In the genomic region with DNA sequence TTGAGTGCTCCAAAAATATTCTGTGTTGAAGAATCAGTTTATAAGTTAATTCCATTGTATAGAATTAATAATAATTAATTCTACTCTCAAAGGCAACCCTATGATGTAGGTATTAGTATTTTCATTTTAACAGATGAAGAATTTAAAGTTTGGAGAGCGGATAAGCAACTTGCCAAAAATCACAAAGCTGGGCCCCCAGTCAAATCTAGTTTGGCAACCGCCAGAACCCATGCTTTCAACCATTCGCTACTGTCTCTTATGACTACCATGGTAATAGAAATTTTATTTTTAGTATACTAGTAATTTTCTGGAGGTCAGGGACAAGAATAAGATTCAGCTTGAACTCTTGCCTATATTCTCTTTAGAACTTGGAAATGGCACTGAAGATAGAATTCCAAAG, we compare ENCODE assay signal across 17 cellular contexts.
DNase-seq lines count a peak whose midpoint lies in the region; TF ChIP-seq lines count a peak whose summit lies in the region.
"Had no signal": no experiment of that assay in that cellular context is flagged by ENCODE, and none has a peak within 500 bp of the region (broad histone marks: within the 10 kb centered on the region; RNA-seq: fewer than 3 reads in every experiment).

No MANE protein-coding gene starts in this region.

- H4K20me1 ChIP-seq in osteoblast (ENCODE audit: insufficient read depth, low read length): no peaks in the 10 kb centered on the region
- H4K20me1 ChIP-seq: BLaER1 treated with 17β-estradiol and CSF1 and Interleukin-3, amounts not matched to agents 10 nM and 100 nM had no signal

- H3K27me3 Mint-ChIP-seq in MCF 10A (ENCODE audit: insufficient read depth, unreplicated experiment): no peaks in the 10 kb centered on the region

- no peaks in the 10 kb centered on the region for H3K9me3 Mint-ChIP-seq in MCF 10A (ENCODE audit: unreplicated experiment)

- no peak overlapping the region for H2AFZ ChIP-seq in osteoblast (ENCODE audit: low read length)

- H3K27me3 ChIP-seq in breast epithelium: no peaks in the 10 kb centered on the region
- no peaks in the 10 kb centered on the region for H3K27me3 ChIP-seq in osteoblast (ENCODE audit: insufficient read depth, low read length)
- no peaks in the 10 kb centered on the region for H3K27me3 ChIP-seq in thyroid gland
- H3K27me3 ChIP-seq: BLaER1 treated with 17β-estradiol and CSF1 and Interleukin-3, amounts not matched to agents 10 nM and 100 nM; Peyer's patch had no signal

- WGBS in thyroid gland, 2 donors: 71 to 87% methylated on average over 3 of the region's 3 CpGs

- no peak for TF ChIP-seq POLR2A in breast epithelium (IDR thresholded peaks at IDR 0.05)
- no peak for TF ChIP-seq POLR2A in thyroid gland (IDR thresholded peaks at IDR 0.05)

- H3K9me3 ChIP-seq in breast epithelium: no peaks in the 10 kb centered on the region
- no peaks in the 10 kb centered on the region for H3K9me3 ChIP-seq in osteoblast (ENCODE audit: low read depth, low read length)
- no peaks in the 10 kb centered on the region for H3K9me3 ChIP-seq in thyroid gland
- H3K9me3 ChIP-seq: BLaER1 treated with 17β-estradiol and CSF1 and Interleukin-3, amounts not matched to agents 10 nM and 100 nM; Peyer's patch had no signal

- H3K36me3 Mint-ChIP-seq in MCF 10A (ENCODE audit: insufficient read depth, unreplicated experiment): peaks cover 11% of the 10 kb centered on the region

- TF ChIP-seq CTCF in MCF 10A (IDR thresholded peaks at IDR 0.05; ENCODE audit: unreplicated experiment): no peak
- TF ChIP-seq CTCF in breast epithelium (IDR thresholded peaks at IDR 0.05): no peak
- TF ChIP-seq CTCF in fibroblast of mammary gland (conservative IDR thresholded peaks at IDR 0.05; ENCODE audit: control insufficient read depth, insufficient read depth, low read depth, low read length): no peak
- no peak for TF ChIP-seq CTCF in osteoblast (IDR thresholded peaks at IDR 0.05; ENCODE audit: extremely low read depth, low read depth, low read length)
- no peak for TF ChIP-seq CTCF in thyroid gland (IDR thresholded peaks at IDR 0.05)

- peak overlapping the region; percentile 99 for H3K27ac Mint-ChIP-seq in MCF 10A (ENCODE audit: low read depth, unreplicated experiment)

- H3K4me1 Mint-ChIP-seq in MCF 10A (ENCODE audit: insufficient read depth, unreplicated experiment): peaks cover 50% of the 10 kb centered on the region

- H3K27ac ChIP-seq in breast epithelium (peak overlapping the region in 1 of 2 donors; percentile 20), osteoblast (ENCODE audit: low read depth, low read length) (peak overlapping the region; percentile 62), thyroid gland (peak overlapping the region; percentile 37 to 87 (median 51))
- H3K27ac ChIP-seq: 22Rv1; BLaER1 treated with 17β-estradiol and CSF1 and Interleukin-3, amounts not matched to agents 10 nM and 100 nM; KMS-11 had no signal

- H3K4me3 ChIP-seq in breast epithelium: no peak overlapping the region
- no peak overlapping the region for H3K4me3 ChIP-seq in fibroblast of mammary gland (ENCODE audit: control insufficient read depth, low read depth, low read length)
- H3K4me3 ChIP-seq in osteoblast (ENCODE audit: insufficient read depth, low read length): no peak overlapping the region
- no peak overlapping the region for H3K4me3 ChIP-seq in thyroid gland (replicated peaks in 1 of 3)
- H3K4me3 ChIP-seq: BLaER1 treated with 17β-estradiol and CSF1 and Interleukin-3, amounts not matched to agents 10 nM and 100 nM; Peyer's patch had no signal

- intact Hi-C loops in MCF 10A (cut with micrococcal nuclease) (no loop called here), breast epithelium (cut with DNase I; ENCODE audit: low total_unique reads) (no loop called here), thyroid gland (cut with DNase I) (no loop called here), head of caudate nucleus (cut with DNase I) (no loop called here), posterior vena cava (cut with DNase I) (loop anchor here in 1 of 2 donors (10.0 kb wide), 1 partner anchor 263 kb away; a partner anchor contains a TSS)

- BruUV-seq in MCF 10A (replicated peaks; lab: Mats Ljungman, UMichigan): TSS peak; percentile 83

- H3K79me2 ChIP-seq in osteoblast (ENCODE audit: insufficient read depth, low read length): no peaks in the 10 kb centered on the region

- POLR2A ChIA-PET in MCF 10A (lab: Yijun Ruan, JAX): interaction anchor here (0.7 to 2.2 kb wide), 12 partner anchors 11 to 541 kb away, joined by 3 to 11 read pairs (median 4); a partner anchor contains a TSS

- CTCF ChIA-PET in MCF 10A (lab: Yijun Ruan, JAX): interaction anchor here (0.6 to 1.7 kb wide), 4 partner anchors 17 to 237 kb away, joined by 3 to 6 read pairs (median 4); no protein-coding TSS in a partner anchor

- no peak overlapping the region for H3K4me3 Mint-ChIP-seq in MCF 10A (ENCODE audit: unreplicated experiment)

- no peaks in the 10 kb centered on the region for H3K36me3 ChIP-seq in breast epithelium
- no peaks in the 10 kb centered on the region for H3K36me3 ChIP-seq in osteoblast (ENCODE audit: insufficient read depth, low read length)
- no peaks in the 10 kb centered on the region for H3K36me3 ChIP-seq in thyroid gland
- H3K36me3 ChIP-seq: BLaER1 treated with 17β-estradiol and CSF1 and Interleukin-3, amounts not matched to agents 10 nM and 100 nM; Peyer's patch had no signal

- DNase-seq in MCF 10A (ENCODE audit: unreplicated experiment): no peak
- DNase-seq in breast epithelium (ENCODE audit: low spot score in 2 of 2): no peak
- DNase-seq in fibroblast of mammary gland (ENCODE audit: low read depth): peak; percentile 41
- no peak for DNase-seq in osteoblast (ENCODE audit: insufficient read length, low spot score, missing footprints)
- DNase-seq in thyroid gland: no peak
- DNase-seq in head of caudate nucleus: no peak
- no peak for DNase-seq in mesenteric fat pad (ENCODE audit: low spot score)
- no peak for DNase-seq in posterior vena cava (ENCODE audit: low spot score)
- DNase-seq: MM.1S, NCI-H1105, NCI-H187, NCI-H446, NCI-H748 treated with DMSO at 0.1 percent for 48 hours had no signal

- H3K4me1 ChIP-seq in breast epithelium (no peaks in the 10 kb centered on the region), osteoblast (ENCODE audit: insufficient read depth, low read length) (peaks cover 49% of the 10 kb centered on the region), thyroid gland (peaks cover 30 to 55% of the 10 kb centered on the region in 2 donors)

- peak overlapping the region; percentile 42 for H3K4me2 ChIP-seq in osteoblast (ENCODE audit: insufficient read depth, low read length)
- H3K4me2 ChIP-seq: BLaER1 treated with 17β-estradiol and CSF1 and Interleukin-3, amounts not matched to agents 10 nM and 100 nM; KMS-11 had no signal
